In the genomic region with DNA sequence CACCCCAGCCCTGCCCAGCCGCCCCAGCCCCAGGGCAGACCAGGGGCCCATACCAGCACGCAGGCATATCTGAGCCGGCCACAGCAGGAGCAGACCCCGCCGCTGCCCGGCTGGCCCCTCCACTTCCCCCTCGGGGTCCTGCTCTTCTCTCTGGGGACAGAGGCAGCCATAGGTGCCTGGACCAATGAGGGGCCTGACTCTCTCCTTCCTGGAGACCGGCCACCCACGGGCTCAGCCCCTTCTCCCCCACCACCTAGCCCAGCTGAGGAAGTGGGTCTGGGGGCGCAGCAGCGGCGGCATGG, we compare ENCODE assay signal across 14 cellular contexts. TPM values are rescaled to one million over a fixed set of nuclear protein-coding genes. Genes with fewer than 3 reads are reported as not detected.
DNase-seq lines count a peak whose midpoint lies in the region; ATAC-seq and TF ChIP-seq lines count a peak whose summit lies in the region.
"Had no signal": no experiment of that assay in that cellular context is flagged by ENCODE, and none has a peak within 500 bp of the region (broad histone marks: within the 10 kb centered on the region; RNA-seq: fewer than 3 reads in every experiment).

No MANE protein-coding gene starts in this region.

- H3K27me3 ChIP-seq in OCI-LY3 (ENCODE audit: low read depth, low read length) (no peaks in the 10 kb centered on the region), duodenal mucosa (ENCODE audit: control insufficient read depth in 1 of 2, insufficient read depth in 2 of 2, low read length in 2 of 2) (no peaks in the 10 kb centered on the region), aorta (ENCODE audit: control insufficient read depth in 1 of 2, insufficient read depth in 2 of 2, low read length in 1 of 2) (no peaks in the 10 kb centered on the region), ascending aorta (no peaks in the 10 kb centered on the region)
- H3K27me3 ChIP-seq: brain microvascular endothelial cell had no signal

- ATAC-seq in stimulated activated memory B cell treated with anti-CD40 and anti-IgM and Interleukin-4, amounts not matched to agents 10 μg/mL and 1 μg/mL and 100 μg/mL, for 72 hours, result peak; percentile 0
- ATAC-seq in aorta (ENCODE audit: low FRiP score), result no peak
- no peak for ATAC-seq in SK-N-SH treated with all-trans-retinoic acid at 6 μM for 48 hours

- H3K36me3 Mint-ChIP-seq in activated T-cell treated with anti-CD3 and anti-CD28 coated beads, Interleukin-2, amount 50 U/mL, for 24 hours (ENCODE audit: low read depth), result peaks cover 65% of the 10 kb centered on the region
- H3K36me3 Mint-ChIP-seq in stimulated activated memory B cell treated with anti-CD40 and anti-IgM and Interleukin-4, amounts not matched to agents 10 μg/mL and 1 μg/mL and 100 μg/mL, for 72 hours, result peaks cover 64% of the 10 kb centered on the region

- H3K4me3 ChIP-seq in OCI-LY3 (ENCODE audit: low read length) (peak overlapping the region; percentile 91), duodenal mucosa (ENCODE audit: low read depth in 1 of 2, low read length in 2 of 2) (no peak overlapping the region), aorta (ENCODE audit: low read length in 2 of 2) (no peak overlapping the region), ascending aorta (no peak overlapping the region)

- peak overlapping the region; percentile 96 for H3K4me2 ChIP-seq in OCI-LY3 (ENCODE audit: low read length)

- DNase-seq in activated T-cell treated with anti-CD3 and anti-CD28 coated beads, Interleukin-2, amount 50 U/mL, for 24 hours, result no peak
- DNase-seq in activated T-cell treated with anti-CD3 and anti-CD28 coated beads, Interleukin-2, amount 50 U/mL, for 1 hour, result no peak
- DNase-seq in aorta (no peak), ascending aorta (ENCODE audit: low spot score in 2 of 2) (no peak)
- DNase-seq: ACHN, brain microvascular endothelial cell, DMS79 treated with DMSO at 0.1 percent for 48 hours, KG1, retina had no signal

- H3K27ac ChIP-seq in OCI-LY3 (ENCODE audit: low read length) (peak overlapping the region; percentile 74), duodenal mucosa (ENCODE audit: low read depth, low read length) (peak overlapping the region; percentile 32), aorta (ENCODE audit: low read depth in 1 of 2, low read length in 2 of 2) (no peak overlapping the region), ascending aorta (no peak overlapping the region)
- H3K27ac ChIP-seq: brain microvascular endothelial cell had no signal

- H3K4me1 Mint-ChIP-seq in activated T-cell treated with anti-CD3 and anti-CD28 coated beads, Interleukin-2, amount 50 U/mL, for 24 hours (ENCODE audit: low read depth), result peaks cover 73% of the 10 kb centered on the region
- H3K4me1 Mint-ChIP-seq in stimulated activated memory B cell treated with anti-CD40 and anti-IgM and Interleukin-4, amounts not matched to agents 10 μg/mL and 1 μg/mL and 100 μg/mL, for 72 hours, result peaks cover 85% of the 10 kb centered on the region

- intact Hi-C loops in aorta (cut with DNase I) (no loop called here), ascending aorta (cut with DNase I) (no loop called here)

- no peaks in the 10 kb centered on the region for H3K9me3 ChIP-seq in OCI-LY3 (ENCODE audit: insufficient read depth, low read length)
- H3K9me3 ChIP-seq in duodenal mucosa (ENCODE audit: control insufficient read depth in 1 of 2, low read length in 2 of 2), result no peaks in the 10 kb centered on the region
- H3K9me3 ChIP-seq in aorta (ENCODE audit: control insufficient read depth, low read length), result no peaks in the 10 kb centered on the region
- H3K9me3 ChIP-seq in ascending aorta, result no peaks in the 10 kb centered on the region

- peaks cover 30% of the 10 kb centered on the region for H3K79me2 ChIP-seq in OCI-LY3 (ENCODE audit: low read length)

- WGBS in aorta, 2 donors, result 90 to 95% methylated on average over 10 to 12 of the region's 12 CpGs

- no peaks in the 10 kb centered on the region for H3K9me3 Mint-ChIP-seq in activated T-cell treated with anti-CD3 and anti-CD28 coated beads, Interleukin-2, amount 50 U/mL, for 24 hours
- H3K9me3 Mint-ChIP-seq in stimulated activated memory B cell treated with anti-CD40 and anti-IgM and Interleukin-4, amounts not matched to agents 10 μg/mL and 1 μg/mL and 100 μg/mL, for 72 hours, result no peaks in the 10 kb centered on the region

- peaks cover 41% of the 10 kb centered on the region for H3K36me3 ChIP-seq in OCI-LY3 (replicated peaks; ENCODE audit: low read depth, low read length)
- H3K36me3 ChIP-seq in duodenal mucosa (ENCODE audit: control insufficient read depth in 1 of 2, insufficient read depth in 2 of 2, low read length in 2 of 2), result peaks cover 0 to 34% of the 10 kb centered on the region in 2 donors
- H3K36me3 ChIP-seq in aorta (ENCODE audit: control insufficient read depth in 1 of 2, insufficient read depth in 2 of 2, low read length in 1 of 2), result no peaks in the 10 kb centered on the region
- no peaks in the 10 kb centered on the region for H3K36me3 ChIP-seq in ascending aorta

- no peak overlapping the region for H2AFZ ChIP-seq in OCI-LY3 (ENCODE audit: low read depth, low read length)

- H3K4me1 ChIP-seq in OCI-LY3 (ENCODE audit: low read length), result peaks cover 60% of the 10 kb centered on the region
- H3K4me1 ChIP-seq in duodenal mucosa (ENCODE audit: control insufficient read depth in 1 of 2, insufficient read depth in 2 of 2, low read length in 2 of 2), result peaks cover 21 to 63% of the 10 kb centered on the region in 2 donors
- no peaks in the 10 kb centered on the region for H3K4me1 ChIP-seq in aorta (ENCODE audit: control insufficient read depth in 1 of 2, insufficient read depth in 2 of 2, low read length in 2 of 2)
- peaks cover 5 to 21% of the 10 kb centered on the region in 2 donors for H3K4me1 ChIP-seq in ascending aorta

- TF ChIP-seq CTCF in OCI-LY3 (IDR thresholded peaks at IDR 0.05; ENCODE audit: low read depth, low read length), result no peak
- no peak for TF ChIP-seq CTCF in ascending aorta (IDR thresholded peaks at IDR 0.05)

- peak overlapping the region; percentile 89 for H3K4me3 Mint-ChIP-seq in activated T-cell treated with anti-CD3 and anti-CD28 coated beads, Interleukin-2, amount 50 U/mL, for 24 hours
- H3K4me3 Mint-ChIP-seq in stimulated activated memory B cell treated with anti-CD40 and anti-IgM and Interleukin-4, amounts not matched to agents 10 μg/mL and 1 μg/mL and 100 μg/mL, for 72 hours, result peak overlapping the region; percentile 92

- H3K27me3 Mint-ChIP-seq in activated T-cell treated with anti-CD3 and anti-CD28 coated beads, Interleukin-2, amount 50 U/mL, for 24 hours, result no peaks in the 10 kb centered on the region
- no peaks in the 10 kb centered on the region for H3K27me3 Mint-ChIP-seq in stimulated activated memory B cell treated with anti-CD40 and anti-IgM and Interleukin-4, amounts not matched to agents 10 μg/mL and 1 μg/mL and 100 μg/mL, for 72 hours

- H3K27ac Mint-ChIP-seq in activated T-cell treated with anti-CD3 and anti-CD28 coated beads, Interleukin-2, amount 50 U/mL, for 24 hours, result peak overlapping the region; percentile 71
- H3K27ac Mint-ChIP-seq in stimulated activated memory B cell treated with anti-CD40 and anti-IgM and Interleukin-4, amounts not matched to agents 10 μg/mL and 1 μg/mL and 100 μg/mL, for 72 hours, result peak overlapping the region; percentile 93

- H4K20me1 ChIP-seq in OCI-LY3 (ENCODE audit: insufficient read depth, low read length), result peaks cover 15% of the 10 kb centered on the region

- H3K9ac ChIP-seq in OCI-LY3 (ENCODE audit: low read length) (peak overlapping the region; percentile 72), duodenal mucosa (ENCODE audit: low read depth in 1 of 2, low read length in 2 of 2) (no peak overlapping the region)

TF ChIP-seq in SK-N-SH treated with all-trans-retinoic acid at 6 μM for 48 hours, 23 proteins besides CTCF, POLR2A, EP300 and RAD21 (continues in another document):
- no peak for TF ChIP-seq ZFP3 (CRISPR knock-in tag; IDR thresholded peaks at IDR 0.05)
- TF ChIP-seq CSDC2 (CRISPR knock-in tag; IDR thresholded peaks at IDR 0.05), result no peak
- TF ChIP-seq OSR1 (CRISPR knock-in tag; IDR thresholded peaks at IDR 0.05), result no peak
- no peak for TF ChIP-seq ZNF565 (CRISPR knock-in tag; conservative IDR thresholded peaks at IDR 0.05; ENCODE audit: low read depth)
- no peak for TF ChIP-seq TCF4 (CRISPR knock-in tag; IDR thresholded peaks at IDR 0.05; ENCODE audit: borderline replicate concordance)
- TF ChIP-seq, protein P1, sequence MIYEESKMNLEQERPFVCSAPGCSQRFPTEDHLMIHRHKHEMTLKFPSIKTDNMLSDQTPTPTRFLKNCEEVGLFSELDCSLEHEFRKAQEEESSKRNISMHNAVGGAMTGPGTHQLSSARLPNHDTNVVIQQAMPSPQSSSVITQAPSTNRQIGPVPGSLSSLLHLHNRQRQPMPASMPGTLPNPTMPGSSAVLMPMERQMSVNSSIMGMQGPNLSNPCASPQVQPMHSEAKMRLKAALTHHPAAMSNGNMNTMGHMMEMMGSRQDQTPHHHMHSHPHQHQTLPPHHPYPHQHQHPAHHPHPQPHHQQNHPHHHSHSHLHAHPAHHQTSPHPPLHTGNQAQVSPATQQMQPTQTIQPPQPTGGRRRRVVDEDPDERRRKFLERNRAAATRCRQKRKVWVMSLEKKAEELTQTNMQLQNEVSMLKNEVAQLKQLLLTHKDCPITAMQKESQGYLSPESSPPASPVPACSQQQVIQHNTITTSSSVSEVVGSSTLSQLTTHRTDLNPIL (CRISPR knock-in tag; IDR thresholded peaks at IDR 0.05; ENCODE audit: low read depth), result no peak
- no peak for TF ChIP-seq ISL1 (CRISPR knock-in tag; IDR thresholded peaks at IDR 0.05)
- TF ChIP-seq, protein P2, sequence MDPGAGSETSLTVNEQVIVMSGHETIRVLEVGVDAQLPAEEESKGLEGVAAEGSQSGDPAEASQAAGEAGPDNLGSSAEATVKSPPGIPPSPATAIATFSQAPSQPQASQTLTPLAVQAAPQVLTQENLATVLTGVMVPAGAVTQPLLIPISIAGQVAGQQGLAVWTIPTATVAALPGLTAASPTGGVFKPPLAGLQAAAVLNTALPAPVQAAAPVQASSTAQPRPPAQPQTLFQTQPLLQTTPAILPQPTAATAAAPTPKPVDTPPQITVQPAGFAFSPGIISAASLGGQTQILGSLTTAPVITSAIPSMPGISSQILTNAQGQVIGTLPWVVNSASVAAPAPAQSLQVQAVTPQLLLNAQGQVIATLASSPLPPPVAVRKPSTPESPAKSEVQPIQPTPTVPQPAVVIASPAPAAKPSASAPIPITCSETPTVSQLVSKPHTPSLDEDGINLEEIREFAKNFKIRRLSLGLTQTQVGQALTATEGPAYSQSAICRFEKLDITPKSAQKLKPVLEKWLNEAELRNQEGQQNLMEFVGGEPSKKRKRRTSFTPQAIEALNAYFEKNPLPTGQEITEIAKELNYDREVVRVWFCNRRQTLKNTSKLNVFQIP (CRISPR knock-in tag; IDR thresholded peaks at IDR 0.05; ENCODE audit: borderline replicate concordance, low read depth), result no peak
- no peak for TF ChIP-seq ZNF8 (CRISPR knock-in tag; IDR thresholded peaks at IDR 0.05)
- no peak for TF ChIP-seq ZNF70 (CRISPR knock-in tag; IDR thresholded peaks at IDR 0.05)

RNA-seq across cellular contexts. Expression of gene TMC6, which starts 3.8 kb away (rescaled TPM):
- 10 to 100 TPM; 33.7 to 63.2 TPM for total RNA-seq in aorta
- polyA plus RNA-seq in aorta, result 1 to 10 TPM; 5.5 to 9.1 TPM
- total RNA-seq in ascending aorta, result 173 TPM

RNA-seq across cellular contexts. Expression of gene TMC8, which starts 5.8 kb away (rescaled TPM):
- total RNA-seq in aorta (10 to 100 TPM in 1 of 2 donors, 1 to 10 TPM in 1; 6.6 to 14.4 TPM), ascending aorta (9.6 TPM)
- 1 to 10 TPM; 1.0 to 8.0 TPM for polyA plus RNA-seq in aorta

RNA-seq across cellular contexts. Expression of gene C17orf99, which starts 21.4 kb away (rescaled TPM):
- total RNA-seq in aorta, result not detected
- under 1 TPM in 1 of 2 donors, not detected in 1; 0.13 TPM for polyA plus RNA-seq in aorta
- total RNA-seq in ascending aorta, result not detected
- total RNA-seq: T-helper 2 cell treated with Interferon-gamma antibody and Interleukin-4, amounts not matched to agents 100 ng/mL and 5 ng/mL, for 36 hours had no signal

RNA-seq across cellular contexts. Expression of gene SYNGR2, which starts 43.6 kb away (rescaled TPM):
- total RNA-seq in aorta, result 10 to 100 TPM; 67.7 to 69.9 TPM
- 10 to 100 TPM; 49.0 to 91.9 TPM for polyA plus RNA-seq in aorta
- 115 TPM for total RNA-seq in ascending aorta

Comparison
In these comparisons a context has a peak if more than half of its experiments do, and no peak if none do; other contexts are left out.
1. H3K27ac ChIP-seq: peak in OCI-LY3 (single experiment) and duodenal mucosa (single experiment); none in aorta (0 of 2) and ascending aorta (0 of 2).